Comparison of ENCODE assay signal across 34 cellular contexts in genomic region chr1:52973843-52974242, GRCh38.
"Had no signal": no experiment of that assay in that cellular context is flagged by ENCODE, and none has a peak within 500 bp of the region (broad histone marks: within the 10 kb centered on the region; RNA-seq: fewer than 3 reads in every experiment).

No MANE protein-coding gene starts in this region.

- ATAC-seq: activated naive CD4-positive, alpha-beta T cell treated with anti-CD3 and anti-CD28 coated beads, Interleukin-2, amount 50 U/mL, for 72 hours; activated naive CD8-positive, alpha-beta T cell treated with anti-CD3 and anti-CD28 coated beads, Interleukin-2, amount 50 U/mL, for 24 hours; activated T-cell treated with anti-CD3 and anti-CD28 coated beads, Interleukin-2, amount 50 U/mL, for 4 hours; activated T-cell treated with anti-CD3 and anti-CD28 coated beads, Interleukin-2, amount 50 U/mL, for 72 hours; activated T-helper 17 cell treated with anti-CD3 and anti-CD28 coated beads, Interleukin-2, amount 50 U/mL, for 72 hours; body of pancreas had no signal

- H3K9me3 ChIP-seq: adrenal gland, ascending aorta, body of pancreas, breast epithelium had no signal

- H3K36me3 ChIP-seq: brain microvascular endothelial cell, breast epithelium, cardiac muscle cell had no signal

- H3K27ac ChIP-seq: adrenal gland, ascending aorta, body of pancreas, brain microvascular endothelial cell, breast epithelium, cardiac muscle cell had no signal

- H3K27me3 ChIP-seq: adrenal gland, ascending aorta, body of pancreas, brain microvascular endothelial cell, breast epithelium, cardiac muscle cell had no signal

- H3K4me3 ChIP-seq: adrenal gland, ascending aorta, body of pancreas, breast epithelium, cardiac muscle cell had no signal

- FAIRE-seq: astrocyte, bronchial epithelial cell had no signal

- H3K4me1 ChIP-seq: adrenal gland, ascending aorta, body of pancreas, breast epithelium had no signal

- DNase-seq: activated effector memory CD4-positive, alpha-beta T cell treated with anti-CD3 and anti-CD28 coated beads, Interleukin-2, amount 50 U/mL, for 16 hours; activated effector memory CD4-positive, alpha-beta T cell treated with Interleukin-2 at 50 U/mL for 16 hours; activated gamma-delta T cell; activated gamma-delta T cell treated with Interleukin-2 at 50 U/mL for 16 hours; activated naive CD4-positive, alpha-beta T cell; activated naive CD4-positive, alpha-beta T cell treated with anti-CD3 and anti-CD28 coated beads for 36 hours; activated naive CD4-positive, alpha-beta T cell treated with anti-CD3 and anti-CD28 coated beads, Interleukin-2, amount 10 ng/mL, durations not matched to agents 7 days and 5 days; activated naive CD4-positive, alpha-beta T cell treated with anti-CD3 and anti-CD28 coated beads, Interleukin-2, amount 50 U/mL, for 16 hours; activated naive CD4-positive, alpha-beta T cell treated with Interleukin-2 at 50 U/mL for 16 hours; activated naive CD8-positive, alpha-beta T cell treated with anti-CD3 and anti-CD28 coated beads for 36 hours; activated naive CD8-positive, alpha-beta T cell treated with anti-CD3 and anti-CD28 coated beads, Interleukin-2, amount 10 ng/mL, durations not matched to agents 7 days and 5 days; activated naive CD8-positive, alpha-beta T cell treated with anti-CD3 and anti-CD28 coated beads, Interleukin-2, amount 50 U/mL, for 24 hours; activated T-cell treated with anti-CD3 and anti-CD28 coated beads, Interleukin-2, amount 50 U/mL, for 1 hour; activated T-cell treated with anti-CD3 and anti-CD28 coated beads, Interleukin-2, amount 50 U/mL, for 24 hours; activated T-cell treated with anti-CD3 and anti-CD28 coated beads, Interleukin-2, amount 50 U/mL, for 4 hours; activated T-cell treated with anti-CD3 and anti-CD28 coated beads, Interleukin-2, amount 50 U/mL, for 48 hours; activated T-cell treated with anti-CD3 and anti-CD28 coated beads, Interleukin-2, amount 50 U/mL, for 72 hours; adrenal gland; amniotic stem cell; amygdala; anterior cingulate cortex; aorta; body of pancreas; brain microvascular endothelial cell; caudate nucleus; central memory CD4-positive, alpha-beta T cell; cerebellar nuclear complex had no signal
